18 cellular contexts compared by ENCODE assay signal in genomic region chr10:16944961-16945360, GRCh38.
DNase-seq lines count a peak whose midpoint lies in the region; ATAC-seq and TF ChIP-seq lines count a peak whose summit lies in the region.
"Had no signal": no experiment of that assay in that cellular context is flagged by ENCODE, and none has a peak within 500 bp of the region (broad histone marks: within the 10 kb centered on the region; RNA-seq: fewer than 3 reads in every experiment).

No MANE protein-coding gene starts in this region.

- H3K79me1 ChIP-seq in mesendoderm (ENCODE audit: low read length), result no peaks in the 10 kb centered on the region

- peak overlapping the region; percentile 57 for H2BK15ac ChIP-seq in mesendoderm (replicated peaks; ENCODE audit: low read depth)

- no peak overlapping the region for H3K4me3 Mint-ChIP-seq in chondrocyte (ENCODE audit: unreplicated experiment)
- H3K4me3 Mint-ChIP-seq: stimulated activated naive CD8-positive, alpha-beta T cell treated with anti-CD3 and anti-CD28 coated beads, Interleukin-15, Interleukin-2, amounts not matched to agents 100 ng/mL and 50 ng/mL, for 24 hours had no signal

- no peaks in the 10 kb centered on the region for H3F3A ChIP-seq in Loucy (ENCODE audit: low read depth)

- no peak overlapping the region for H3K56ac ChIP-seq in mesendoderm (ENCODE audit: low read length)

- H3K79me2 ChIP-seq in Loucy (ENCODE audit: insufficient read depth, low read length) (no peaks in the 10 kb centered on the region), mesendoderm (ENCODE audit: control insufficient read depth, insufficient read depth, low read length) (no peaks in the 10 kb centered on the region)

- H2BK5ac ChIP-seq in mesendoderm (ENCODE audit: low read length), result no peak overlapping the region

- no peak overlapping the region for H2BK120ac ChIP-seq in mesendoderm (ENCODE audit: low read depth, low read length)

- H3K9me3 Mint-ChIP-seq in chondrocyte (ENCODE audit: low read depth), result no peaks in the 10 kb centered on the region
- H3K9me3 Mint-ChIP-seq: stimulated activated naive CD8-positive, alpha-beta T cell treated with anti-CD3 and anti-CD28 coated beads, Interleukin-15, Interleukin-2, amounts not matched to agents 100 ng/mL and 50 ng/mL, for 24 hours had no signal

- H3K4me2 ChIP-seq in Loucy (ENCODE audit: low read depth, low read length, poor library complexity, severe bottlenecking) (peak overlapping the region; percentile 30), mesendoderm (ENCODE audit: low read length) (no peak overlapping the region)
- H3K4me2 ChIP-seq: BLaER1 had no signal

- no peaks in the 10 kb centered on the region for H3K9me2 ChIP-seq in Loucy (replicated peaks; ENCODE audit: low read depth, low read length)

- H3K27me3 Mint-ChIP-seq in chondrocyte (ENCODE audit: low read depth), result no peaks in the 10 kb centered on the region
- H3K27me3 Mint-ChIP-seq: stimulated activated naive CD8-positive, alpha-beta T cell treated with anti-CD3 and anti-CD28 coated beads, Interleukin-15, Interleukin-2, amounts not matched to agents 100 ng/mL and 50 ng/mL, for 24 hours had no signal

- no peak for ATAC-seq in GM18517 (IDR thresholded peaks at IDR 0.05; ENCODE audit: unreplicated experiment)
- ATAC-seq: GM12878 had no signal

- H3K4me3 ChIP-seq in Loucy (ENCODE audit: low read length, poor library complexity, severe bottlenecking) (no peak overlapping the region), mesendoderm (ENCODE audit: low read length) (no peak overlapping the region), tibial nerve (no peak overlapping the region)
- H3K4me3 ChIP-seq: BLaER1, cardiac muscle cell, GM12878 had no signal

- H3K36me3 ChIP-seq in Loucy (ENCODE audit: insufficient read depth, low read length) (no peaks in the 10 kb centered on the region), mesendoderm (ENCODE audit: control insufficient read depth, insufficient read depth, low read length) (no peaks in the 10 kb centered on the region), tibial nerve (peaks cover 0 to 5% (median 0%) of the 10 kb centered on the region in 3 donors)
- H3K36me3 ChIP-seq: BLaER1, cardiac muscle cell had no signal

- H3K9ac ChIP-seq in Loucy (ENCODE audit: low read depth, low read length, poor library complexity, severe bottlenecking), result no peak overlapping the region
- no peak overlapping the region for H3K9ac ChIP-seq in mesendoderm (ENCODE audit: low read length)
- H3K9ac ChIP-seq: BLaER1 had no signal

- H3K9me3 ChIP-seq in Loucy (ENCODE audit: insufficient read depth, low read depth, low read length) (no peaks in the 10 kb centered on the region), tibial nerve (no peaks in the 10 kb centered on the region)

- TF ChIP-seq CTCF in Loucy (conservative IDR thresholded peaks at IDR 0.05; ENCODE audit: low read length) (no peak), chondrocyte (IDR thresholded peaks at IDR 0.05) (no peak), tibial nerve (IDR thresholded peaks at IDR 0.05) (no peak)

- no peak for TF ChIP-seq POLR2A in tibial nerve (IDR thresholded peaks at IDR 0.05)

- peaks cover 30% of the 10 kb centered on the region for H3K4me1 ChIP-seq in Loucy (ENCODE audit: insufficient read depth, low read length, poor library complexity, severe bottlenecking)
- no peaks in the 10 kb centered on the region for H3K4me1 ChIP-seq in mesendoderm (ENCODE audit: control insufficient read depth, low read depth, low read length)
- H3K4me1 ChIP-seq in tibial nerve, result peaks cover 0 to 43% (median 17%) of the 10 kb centered on the region in 4 donors

- no CpG with 5 or more reads among the region's 1 CpG for WGBS in mesendoderm (ENCODE audit: extremely low coverage, insufficient coverage, low lambda C conversion rate)
- 81% methylated on average over 1 of the region's 1 CpG for WGBS in tibial nerve, 2 donors

- H3K36me3 Mint-ChIP-seq in chondrocyte (ENCODE audit: low read depth), result no peaks in the 10 kb centered on the region

- peak overlapping the region; percentile 85 for H3K27ac Mint-ChIP-seq in chondrocyte (ENCODE audit: unreplicated experiment)

- H3K27me3 ChIP-seq in Loucy (ENCODE audit: insufficient read depth, low read length, poor library complexity, severe bottlenecking) (no peaks in the 10 kb centered on the region), mesendoderm (ENCODE audit: insufficient read depth, low read length, poor library complexity) (no peaks in the 10 kb centered on the region), tibial nerve (no peaks in the 10 kb centered on the region)
- H3K27me3 ChIP-seq: BLaER1, cardiac muscle cell had no signal

- no peak overlapping the region for H3K27ac ChIP-seq in mesendoderm (ENCODE audit: low read depth, low read length)
- H3K27ac ChIP-seq in tibial nerve, result peak overlapping the region; percentile 38 to 85 (median 70)
- H3K27ac ChIP-seq: BLaER1, cardiac muscle cell had no signal

- TF ChIP-seq EP300 in tibial nerve (IDR thresholded peaks at IDR 0.05), result no peak

- no peaks in the 10 kb centered on the region for H4K20me1 ChIP-seq in Loucy (ENCODE audit: insufficient read depth, low read length, poor library complexity, severe bottlenecking)
- H4K20me1 ChIP-seq: BLaER1 had no signal

- H2AK5ac ChIP-seq in mesendoderm (ENCODE audit: low read length), result no peak overlapping the region

- H3K23ac ChIP-seq in mesendoderm (ENCODE audit: low read length), result no peak overlapping the region

- H3K18ac ChIP-seq in mesendoderm (ENCODE audit: low read length), result no peak overlapping the region

- H3K4me1 Mint-ChIP-seq in chondrocyte (ENCODE audit: low read depth), result peaks cover 28% of the 10 kb centered on the region

- H2AFZ ChIP-seq in Loucy (ENCODE audit: low read length), result no peak overlapping the region

- H4K8ac ChIP-seq in mesendoderm (ENCODE audit: low read depth, low read length), result no peak overlapping the region

- no peak overlapping the region for H3K4ac ChIP-seq in mesendoderm (ENCODE audit: low read depth, low read length)

- H4K5ac ChIP-seq in mesendoderm (ENCODE audit: low read length), result no peak overlapping the region

- DNase-seq in chondrocyte (ENCODE audit: low spot score) (no peak), mesendoderm (peak; percentile 7), tibial nerve (ENCODE audit: low spot score in 2 of 2) (no peak), activated gamma-delta T cell treated with Interleukin-2 at 50 U/mL for 16 hours (no peak), NCI-H1048 (lab: John Stamatoyannopoulos, UW) (no peak)
- DNase-seq: activated CD4-positive, alpha-beta T cell treated with anti-CD3 and anti-CD28 coated beads for 1 hour; effector memory CD4-positive, alpha-beta T cell; GF-D8; NCI-H1436 treated with DMSO at 0.1 percent for 48 hours; NCI-H2171 treated with DMSO at 0.1 percent for 48 hours; NCI-H748 treated with DMSO at 0.1 percent for 48 hours; T1000 had no signal
